ENCODE assay signal across 1 cellular context in genomic region chr16:67857547-67858233, GRCh38.
TF ChIP-seq lines count a peak whose summit lies in the region.

No MANE protein-coding gene starts in this region.

TF ChIP-seq in HepG2, 621 proteins besides CTCF, POLR2A, EP300 and RAD21 (continued from another document):
- TF ChIP-seq ZBTB46 (CRISPR knock-in tag; IDR thresholded peaks at IDR 0.05; ENCODE audit: borderline replicate concordance), result no peak
- TF ChIP-seq ZSCAN31 (CRISPR knock-in tag; IDR thresholded peaks at IDR 0.05; ENCODE audit: low read depth), result no peak
- peak; percentile 77 for TF ChIP-seq FOXA3 (CRISPR knock-in tag; IDR thresholded peaks at IDR 0.05)
- TF ChIP-seq MATR3 (CRISPR knock-in tag; IDR thresholded peaks at IDR 0.05), result no peak
- TF ChIP-seq FUBP1 (CRISPR knock-in tag; IDR thresholded peaks at IDR 0.05; ENCODE audit: borderline replicate concordance), result no peak
- TF ChIP-seq SETDB1 (CRISPR knock-in tag; IDR thresholded peaks at IDR 0.05; ENCODE audit: borderline replicate concordance), result no peak
- no peak for TF ChIP-seq PBX3 (CRISPR knock-in tag; IDR thresholded peaks at IDR 0.05; ENCODE audit: borderline replicate concordance)
- no peak for TF ChIP-seq HOXA7 (CRISPR knock-in tag; IDR thresholded peaks at IDR 0.05)
- no peak for TF ChIP-seq CEBPZ (IDR thresholded peaks at IDR 0.05; ENCODE audit: low read length)
- TF ChIP-seq ZBTB42 (CRISPR knock-in tag; IDR thresholded peaks at IDR 0.05), result no peak
- TF ChIP-seq YEATS2 (CRISPR knock-in tag; IDR thresholded peaks at IDR 0.05; ENCODE audit: borderline replicate concordance), result no peak
- no peak for TF ChIP-seq RORA (CRISPR knock-in tag; IDR thresholded peaks at IDR 0.05)
- no peak for TF ChIP-seq ZNF672 (CRISPR knock-in tag; IDR thresholded peaks at IDR 0.05)
- no peak for TF ChIP-seq ELF1 (CRISPR knock-in tag; IDR thresholded peaks at IDR 0.05)
- 0 out of 2 replicates have a peak, but pooled peaks have one; percentile 39 for TF ChIP-seq FIP1L1 (IDR thresholded peaks at IDR 0.05; ENCODE audit: borderline replicate concordance, insufficient read depth, low read depth, low read length)
- no peak for TF ChIP-seq TBP (CRISPR knock-in tag; IDR thresholded peaks at IDR 0.05)
- TF ChIP-seq RELA (CRISPR knock-in tag; IDR thresholded peaks at IDR 0.05), result no peak
- no peak for TF ChIP-seq ZNF839 (CRISPR knock-in tag; IDR thresholded peaks at IDR 0.05; ENCODE audit: borderline replicate concordance)
- TF ChIP-seq ESRRA (CRISPR knock-in tag; IDR thresholded peaks at IDR 0.05; ENCODE audit: low read depth), result no peak
- peak; percentile 89 for TF ChIP-seq RBM22 (optimal IDR thresholded peaks at IDR 0.05; ENCODE audit: low read length)
- TF ChIP-seq ZNF441 (CRISPR knock-in tag; IDR thresholded peaks at IDR 0.05; ENCODE audit: borderline replicate concordance), result 0 out of 2 replicates have a peak, but pooled peaks have one; percentile 38
- TF ChIP-seq ZNF543 (CRISPR knock-in tag; IDR thresholded peaks at IDR 0.05), result no peak
- TF ChIP-seq MTA3 (CRISPR knock-in tag; IDR thresholded peaks at IDR 0.05), result no peak
- no peak for TF ChIP-seq DBP (CRISPR knock-in tag; IDR thresholded peaks at IDR 0.05; ENCODE audit: not compliant biosample characterization)
- TF ChIP-seq SIN3A (IDR thresholded peaks at IDR 0.05; ENCODE audit: borderline replicate concordance, low read depth, low read length), result peak; percentile 87; the same call in 1 of the 2 replicates
- TF ChIP-seq FOXA1 (IDR thresholded peaks at IDR 0.05), result no peak
- 0 out of 2 replicates have a peak, but pooled peaks have one; percentile 42 for TF ChIP-seq FOXA1 (CRISPR knock-in tag; IDR thresholded peaks at IDR 0.05)
- TF ChIP-seq ZNF263 (CRISPR knock-in tag; IDR thresholded peaks at IDR 0.05), result no peak
- peak; percentile 90 for TF ChIP-seq SKI (IDR thresholded peaks at IDR 0.05; ENCODE audit: partially characterized antibody)
- TF ChIP-seq RBM39 (IDR thresholded peaks at IDR 0.05; ENCODE audit: low read depth, low read length, poor library complexity, severe bottlenecking), result no peak
- no peak for TF ChIP-seq HOXD1 (CRISPR knock-in tag; IDR thresholded peaks at IDR 0.05)
- no peak for TF ChIP-seq ZNF224 (CRISPR knock-in tag; IDR thresholded peaks at IDR 0.05)
- peak; percentile 14; the same call in 1 of the 2 replicates for TF ChIP-seq NR2C2 (CRISPR knock-in tag; IDR thresholded peaks at IDR 0.05; ENCODE audit: borderline replicate concordance)
- TF ChIP-seq RBFOX2 (IDR thresholded peaks at IDR 0.05; ENCODE audit: low read depth, low read length), result no peak
- TF ChIP-seq ZNF577 (CRISPR knock-in tag; IDR thresholded peaks at IDR 0.05; ENCODE audit: borderline replicate concordance, low read depth), result no peak
- 0 out of 2 replicates have a peak, but pooled peaks have one; percentile 21 for TF ChIP-seq MEIS2 (CRISPR knock-in tag; IDR thresholded peaks at IDR 0.05)
- TF ChIP-seq NFE2 (CRISPR knock-in tag; IDR thresholded peaks at IDR 0.05), result no peak
- no peak for TF ChIP-seq ZNF7 (CRISPR knock-in tag; IDR thresholded peaks at IDR 0.05)
- TF ChIP-seq PCBP2 (optimal IDR thresholded peaks at IDR 0.05; ENCODE audit: low read depth, low read length, poor library complexity, severe bottlenecking), result no peak
- no peak for TF ChIP-seq ZBTB49 (CRISPR knock-in tag; IDR thresholded peaks at IDR 0.05; ENCODE audit: borderline replicate concordance)
